Comparison of ENCODE assay signal across 13 cellular contexts in the genomic region with DNA sequence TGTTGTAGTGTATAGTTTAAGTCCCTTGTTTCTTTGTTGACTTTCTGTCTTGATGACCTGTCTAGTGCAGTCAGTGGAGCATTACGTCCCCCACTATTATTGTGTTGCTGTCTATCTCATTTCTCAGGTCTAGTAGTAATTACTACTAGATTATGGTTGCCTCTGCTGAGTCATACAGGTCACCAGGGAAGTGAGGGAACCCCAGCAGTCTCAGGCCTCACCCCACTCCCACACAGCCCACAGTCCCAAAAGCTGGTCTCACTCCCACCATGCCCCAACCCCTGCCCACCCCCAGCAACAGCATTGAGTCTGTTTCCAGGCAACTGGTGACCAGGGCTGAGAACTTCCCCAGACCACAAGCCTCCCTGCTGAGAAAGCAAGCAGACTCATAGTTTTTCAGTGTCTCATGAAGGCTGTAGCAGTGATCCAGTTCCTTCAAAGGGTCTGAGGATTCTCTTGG.
A peak's percentile ranks its signal among the peaks of the same experiment; 100 is the strongest.
DNase-seq lines count a peak whose midpoint lies in the region; ATAC-seq, FAIRE-seq and TF ChIP-seq lines count a peak whose summit lies in the region.
"Had no signal": no experiment of that assay in that cellular context is flagged by ENCODE, and none has a peak within 500 bp of the region (broad histone marks: within the 10 kb centered on the region; RNA-seq: fewer than 3 reads in every experiment).

No MANE protein-coding gene starts in this region.

- 59% methylated on average over 1 of the region's 1 CpG for WGBS in SK-N-SH (ENCODE audit: low lambda C conversion rate)

- TF ChIP-seq CTCF in SK-N-SH (IDR thresholded peaks at IDR 0.05), result no peak
- no peak for TF ChIP-seq CTCF in brain microvascular endothelial cell (IDR thresholded peaks at IDR 0.05; ENCODE audit: low read depth, low read length, missing control alignments)
- no peak for TF ChIP-seq CTCF in upper lobe of right lung (IDR thresholded peaks at IDR 0.05)

- no peak overlapping the region for H3K9ac ChIP-seq in SK-N-SH

- TF ChIP-seq POLR2A in GM12892 (IDR thresholded peaks at IDR 0.05; ENCODE audit: low read depth, low read length), result no peak

- no peaks in the 10 kb centered on the region for H3K4me1 Mint-ChIP-seq in activated CD4-positive, alpha-beta T cell treated with anti-CD3 and anti-CD28 coated beads, Interleukin-2, amount 10 ng/mL, durations not matched to agents 7 days and 5 days

- CTCF ChIA-PET in SK-N-SH (lab: Yijun Ruan, JAX), result no interaction called here
- CTCF ChIA-PET in activated CD4-positive, alpha-beta T cell treated with anti-CD3 and anti-CD28 coated beads, Interleukin-2, amount 10 ng/mL, durations not matched to agents 7 days and 5 days (lab: Charles Lee), result no interaction called here

- H2AFZ ChIP-seq in SK-N-SH (ENCODE audit: low read depth), result no peak overlapping the region

- no peaks in the 10 kb centered on the region for H3K79me2 ChIP-seq in SK-N-SH (ENCODE audit: insufficient read depth)

- H3K27ac ChIP-seq in SK-N-SH (ENCODE audit: low read depth in 2 of 2, low read length in 1 of 2) (no peak overlapping the region; a peak in 1 of 4 replicates), brain microvascular endothelial cell (peak overlapping the region; percentile 71), upper lobe of right lung (no peak overlapping the region)
- H3K27ac ChIP-seq: thoracic aorta had no signal

- H3K4me2 ChIP-seq in SK-N-SH, result no peak overlapping the region

- H3K36me3 ChIP-seq in SK-N-SH (replicated peaks in 1 of 2; ENCODE audit: control insufficient read depth in 1 of 2, insufficient read depth in 2 of 2, low read length in 1 of 2) (no peaks in the 10 kb centered on the region), brain microvascular endothelial cell (replicated peaks) (no peaks in the 10 kb centered on the region), upper lobe of right lung (no peaks in the 10 kb centered on the region)
- H3K36me3 ChIP-seq: thoracic aorta had no signal

- in situ Hi-C loops in brain microvascular endothelial cell (cut with HindIII; ENCODE audit: low pct_ligation_motif_present, low sequenced_read_pairs), result loop anchor here (25.0 kb wide), 1 partner anchor 92 kb away; the partner anchor contains the start of gene PLXDC2

- no peak overlapping the region for H3K4me3 Mint-ChIP-seq in activated CD4-positive, alpha-beta T cell treated with anti-CD3 and anti-CD28 coated beads, Interleukin-2, amount 10 ng/mL, durations not matched to agents 7 days and 5 days

- intact Hi-C loops in upper lobe of right lung (cut with DNase I), result no loop called here

- H3K4me1 ChIP-seq in SK-N-SH (ENCODE audit: control insufficient read depth in 1 of 2, insufficient read depth in 2 of 2, low read depth in 1 of 2, low read length in 1 of 2) (peaks cover 0 to 4% of the 10 kb centered on the region in 2 experiments; a peak in 2 of 4 replicates), upper lobe of right lung (peaks cover 7% of the 10 kb centered on the region)

- no peaks in the 10 kb centered on the region for H3K27me3 Mint-ChIP-seq in activated CD4-positive, alpha-beta T cell treated with anti-CD3 and anti-CD28 coated beads, Interleukin-2, amount 10 ng/mL, durations not matched to agents 7 days and 5 days

- no peaks in the 10 kb centered on the region for H3K9me2 ChIP-seq in SK-N-SH

- H3K36me3 Mint-ChIP-seq in activated CD4-positive, alpha-beta T cell treated with anti-CD3 and anti-CD28 coated beads, Interleukin-2, amount 10 ng/mL, durations not matched to agents 7 days and 5 days (ENCODE audit: low read depth), result no peaks in the 10 kb centered on the region

- no peak for FAIRE-seq in GM12892 (lab: Jason Lieb, UNC)

- no peak overlapping the region for H3K4me3 ChIP-seq in SK-N-SH (ENCODE audit: low read depth in 2 of 2, low read length in 1 of 2)
- H3K4me3 ChIP-seq in brain microvascular endothelial cell (ENCODE audit: low read depth, low read length), result no peak overlapping the region
- no peak overlapping the region for H3K4me3 ChIP-seq in upper lobe of right lung
- H3K4me3 ChIP-seq: thoracic aorta had no signal

- TF ChIP-seq EP300 in SK-N-SH (IDR thresholded peaks at IDR 0.05; ENCODE audit: borderline replicate concordance in 1 of 2, low read depth in 1 of 2, low read length in 1 of 2), result no peak

- no peak for TF ChIP-seq RAD21 in SK-N-SH (IDR thresholded peaks at IDR 0.05; ENCODE audit: low read length)

- POLR2A ChIA-PET in SK-N-SH (lab: Yijun Ruan, JAX), result no interaction called here
- POLR2A ChIA-PET in activated CD4-positive, alpha-beta T cell treated with anti-CD3 and anti-CD28 coated beads, Interleukin-2, amount 10 ng/mL, durations not matched to agents 7 days and 5 days (lab: Charles Lee), result no interaction called here

- peak; percentile 44; the same call in 2 of the 3 replicates for ATAC-seq in SK-N-SH treated with all-trans-retinoic acid at 6 μM for 48 hours
- ATAC-seq in HG03175 (IDR thresholded peaks at IDR 0.05; ENCODE audit: unreplicated experiment), result peak; percentile 91
- peak; percentile 64 for ATAC-seq in upper lobe of right lung

- no peaks in the 10 kb centered on the region for H3K27me3 ChIP-seq in SK-N-SH (ENCODE audit: insufficient read depth)
- H3K27me3 ChIP-seq in brain microvascular endothelial cell (replicated peaks), result no peaks in the 10 kb centered on the region
- H3K27me3 ChIP-seq in upper lobe of right lung, result no peaks in the 10 kb centered on the region

- H4K20me1 ChIP-seq in SK-N-SH (ENCODE audit: insufficient read depth), result no peaks in the 10 kb centered on the region

- H3K9me3 ChIP-seq in SK-N-SH (no peaks in the 10 kb centered on the region), upper lobe of right lung (no peaks in the 10 kb centered on the region)
- H3K9me3 ChIP-seq: thoracic aorta had no signal

- H3K27ac Mint-ChIP-seq in activated CD4-positive, alpha-beta T cell treated with anti-CD3 and anti-CD28 coated beads, Interleukin-2, amount 10 ng/mL, durations not matched to agents 7 days and 5 days, result no peak overlapping the region

- H3K9me3 Mint-ChIP-seq in activated CD4-positive, alpha-beta T cell treated with anti-CD3 and anti-CD28 coated beads, Interleukin-2, amount 10 ng/mL, durations not matched to agents 7 days and 5 days, result no peaks in the 10 kb centered on the region

- H3F3A ChIP-seq in SK-N-SH (replicated peaks; ENCODE audit: insufficient read depth), result no peaks in the 10 kb centered on the region

- DNase-seq in SK-N-SH (no peak), brain microvascular endothelial cell (peak; percentile 95), upper lobe of right lung (no peak), 8988T (no peak), GM12892 (ENCODE audit: insufficient read length) (no peak)
- DNase-seq in activated CD4-positive, alpha-beta T cell treated with anti-CD3 and anti-CD28 coated beads, Interleukin-2, amount 10 ng/mL, durations not matched to agents 7 days and 5 days, result no peak
- DNase-seq: activated T-cell treated with anti-CD3 and anti-CD28 coated beads, Interleukin-2, amount 50 U/mL, for 1 hour; effector memory CD4-positive, alpha-beta T cell; NCI-H2081; SW 1271 had no signal

TF ChIP-seq in SK-N-SH treated with all-trans-retinoic acid at 6 μM for 48 hours, 23 proteins besides CTCF, POLR2A, EP300 and RAD21 (continues in another document):
- no peak for TF ChIP-seq PATZ1 (CRISPR knock-in tag; IDR thresholded peaks at IDR 0.05; ENCODE audit: borderline replicate concordance)
- no peak for TF ChIP-seq ISL1 (CRISPR knock-in tag; IDR thresholded peaks at IDR 0.05)
- no peak for TF ChIP-seq ZFP30 (CRISPR knock-in tag; IDR thresholded peaks at IDR 0.05)
- TF ChIP-seq BACH2 (CRISPR knock-in tag; IDR thresholded peaks at IDR 0.05; ENCODE audit: borderline replicate concordance), result no peak
- no peak for TF ChIP-seq CSDC2 (CRISPR knock-in tag; IDR thresholded peaks at IDR 0.05)

TF ChIP-seq in SK-N-SH, 30 proteins besides CTCF, POLR2A, EP300 and RAD21:
- TF ChIP-seq IRF3 (IDR thresholded peaks at IDR 0.05; ENCODE audit: low read depth, low read length) (no peak), ELF1 (IDR thresholded peaks at IDR 0.05) (no peak), FOXJ3 (CRISPR knock-in tag; IDR thresholded peaks at IDR 0.05) (no peak), CHD2 (IDR thresholded peaks at IDR 0.05; ENCODE audit: low read length, partially characterized antibody) (no peak), SMC3 (IDR thresholded peaks at IDR 0.05; ENCODE audit: low read depth, low read length) (no peak)
